ENCODE assay signal across 19 cellular contexts in genomic region chr9:124263158-124263557, GRCh38. TPM values are rescaled to one million over a fixed set of nuclear protein-coding genes. Genes with fewer than 3 reads are reported as not detected.
DNase-seq lines count a peak whose midpoint lies in the region; ATAC-seq and TF ChIP-seq lines count a peak whose summit lies in the region.
"Had no signal": no experiment of that assay in that cellular context is flagged by ENCODE, and none has a peak within 500 bp of the region (broad histone marks: within the 10 kb centered on the region; RNA-seq: fewer than 3 reads in every experiment).

No MANE protein-coding gene starts in this region.

- H3K9me3 ChIP-seq in GM23248 (ENCODE audit: low read depth): no peaks in the 10 kb centered on the region
- no peaks in the 10 kb centered on the region for H3K9me3 ChIP-seq in right lobe of liver
- no peaks in the 10 kb centered on the region for H3K9me3 ChIP-seq in stomach smooth muscle (ENCODE audit: control insufficient read depth in 2 of 2, low read length in 2 of 2)
- H3K9me3 ChIP-seq: right atrium auricular region had no signal

- peaks cover 73% of the 10 kb centered on the region for H3K4me1 ChIP-seq in GM23248 (ENCODE audit: insufficient read depth)
- peaks cover 0 to 78% (median 38%) of the 10 kb centered on the region in 4 donors for H3K4me1 ChIP-seq in right lobe of liver
- H3K4me1 ChIP-seq in stomach smooth muscle (ENCODE audit: control insufficient read depth, insufficient read depth, low read length): peaks cover 52% of the 10 kb centered on the region

- peaks cover 98% of the 10 kb centered on the region for H3K4me1 Mint-ChIP-seq in activated B cell treated with CpG ODN at 0.5 μM for 24 hours

- H3K4me3 ChIP-seq in GM23248 (no peak overlapping the region), right lobe of liver (no peak overlapping the region), stomach smooth muscle (ENCODE audit: low read length in 2 of 2) (no peak overlapping the region)
- H3K4me3 ChIP-seq: right atrium auricular region had no signal

- peak overlapping the region; percentile 87 for H3K27ac Mint-ChIP-seq in activated B cell treated with CpG ODN at 0.5 μM for 24 hours
- H3K27ac Mint-ChIP-seq: T-helper 2 cell treated with Interferon-gamma antibody and Interleukin-4, amounts not matched to agents 5 μg/mL and 100 μg/mL, for 36 hours had no signal

- peaks cover 64% of the 10 kb centered on the region for H3F3A ChIP-seq in GM23248 (ENCODE audit: insufficient read depth)

- peaks cover 29% of the 10 kb centered on the region for H3K36me3 Mint-ChIP-seq in activated B cell treated with CpG ODN at 0.5 μM for 24 hours (ENCODE audit: low read depth)

- 80 to 83% methylated on average over 11 of the region's 11 CpGs for WGBS in GM23248 (ENCODE audit: low coverage in 1 of 2, low lambda C conversion rate in 2 of 2, missing lambda C conversion rate in 2 of 2), 2 experiments
- 83% methylated on average over 5 of the region's 11 CpGs for WGBS in right lobe of liver (ENCODE audit: insufficient coverage, low coverage, low lambda C conversion rate, missing lambda C conversion rate)

- H3K27me3 Mint-ChIP-seq in activated B cell treated with CpG ODN at 0.5 μM for 24 hours: no peaks in the 10 kb centered on the region

- no peaks in the 10 kb centered on the region for H3K9me3 Mint-ChIP-seq in activated B cell treated with CpG ODN at 0.5 μM for 24 hours
- H3K9me3 Mint-ChIP-seq: CD8-positive, alpha-beta memory T cell; T-helper 2 cell treated with Interferon-gamma antibody and Interleukin-4, amounts not matched to agents 5 μg/mL and 100 μg/mL, for 36 hours had no signal

- POLR2A ChIA-PET in activated B cell treated with CpG ODN at 0.5 μM for 24 hours (lab: Charles Lee): interaction anchor here (1.8 to 6.6 kb wide), 2 partner anchors 45 to 136 kb away, joined by 5 to 81 read pairs; no protein-coding TSS in a partner anchor

- no peak overlapping the region for H3K4me2 ChIP-seq in GM23248 (ENCODE audit: unreplicated experiment)

- ATAC-seq in activated B cell treated with CpG ODN at 0.5 μM for 24 hours (ENCODE audit: low read depth) (no peak), right lobe of liver (no peak), GM18520 (IDR thresholded peaks at IDR 0.05; ENCODE audit: unreplicated experiment) (no peak)
- ATAC-seq: foreskin keratinocyte had no signal

- H3K27ac ChIP-seq in GM23248 (peak overlapping the region; percentile 98; the same call in 1 of the 2 replicates), right lobe of liver (peak overlapping the region; percentile 41 to 50 (median 48)), stomach smooth muscle (ENCODE audit: low read length) (peak overlapping the region; percentile 11)
- H3K27ac ChIP-seq: foreskin keratinocyte had no signal

- H3K36me3 ChIP-seq in GM23248 (ENCODE audit: low read depth) (no peaks in the 10 kb centered on the region), right lobe of liver (no peaks in the 10 kb centered on the region), stomach smooth muscle (ENCODE audit: control insufficient read depth in 2 of 2, insufficient read depth in 2 of 2, low read length in 2 of 2) (no peaks in the 10 kb centered on the region)
- H3K36me3 ChIP-seq: right atrium auricular region had no signal

- intact Hi-C loops in activated B cell treated with CpG ODN at 0.5 μM for 24 hours (cut with micrococcal nuclease): loop anchor here (10.0 kb wide), 1 partner anchor 258 kb away; no protein-coding TSS in a partner anchor
- intact Hi-C loops in right lobe of liver (cut with DNase I): no loop called here

- peaks cover 94% of the 10 kb centered on the region for H3K79me2 ChIP-seq in GM23248 (ENCODE audit: insufficient read depth)

- H3K9ac ChIP-seq in GM23248: no peak overlapping the region
- no peak overlapping the region for H3K9ac ChIP-seq in stomach smooth muscle (ENCODE audit: low read length in 2 of 2)

- CTCF ChIA-PET in activated B cell treated with CpG ODN at 0.5 μM for 24 hours (lab: Charles Lee): no interaction called here

- H2AFZ ChIP-seq in GM23248: no peak overlapping the region

- no peaks in the 10 kb centered on the region for H3K9me2 ChIP-seq in GM23248 (ENCODE audit: insufficient read depth)

- H3K4me3 Mint-ChIP-seq in activated B cell treated with CpG ODN at 0.5 μM for 24 hours: peak overlapping the region; percentile 35
- H3K4me3 Mint-ChIP-seq: CD8-positive, alpha-beta memory T cell; T-helper 2 cell treated with Interferon-gamma antibody and Interleukin-4, amounts not matched to agents 5 μg/mL and 100 μg/mL, for 36 hours had no signal

- DNase-seq in GM23248 (no peak), activated B cell treated with CpG ODN at 0.5 μM for 24 hours (no peak), right lobe of liver (no peak), NCI-H2227 treated with DMSO at 0.1 percent for 48 hours (lab: John Stamatoyannopoulos, UW) (no peak), cerebellar cortex (ENCODE audit: low spot score) (no peak), NOMO-1 treated with dmso at 0.1 percent for 144 hours (lab: John Stamatoyannopoulos, UW; ENCODE audit: unreplicated experiment) (no peak)
- DNase-seq: activated CD4-positive, alpha-beta T cell treated with anti-CD3 and anti-CD28 coated beads, Interleukin-2, amount 50 U/mL, for 1 hour; amygdala; CD8-positive, alpha-beta memory T cell; dorsolateral prefrontal cortex; foreskin keratinocyte; GDM1; NCI-H1105 treated with DMSO at 0.1 percent for 48 hours; NCI-H446; stimulated activated naive CD4-positive, alpha-beta T cell had no signal

- no peak for TF ChIP-seq POLR2A in right lobe of liver (IDR thresholded peaks at IDR 0.05)

- in situ Hi-C loops in GM23248 (cut with MboI): no loop called here

- H3K27me3 ChIP-seq in GM23248 (replicated peaks; ENCODE audit: insufficient read depth) (no peaks in the 10 kb centered on the region), right lobe of liver (no peaks in the 10 kb centered on the region), stomach smooth muscle (ENCODE audit: control insufficient read depth in 1 of 2, insufficient read depth in 2 of 2, low read length in 2 of 2) (no peaks in the 10 kb centered on the region)
- H3K27me3 ChIP-seq: dorsolateral prefrontal cortex, foreskin keratinocyte, right atrium auricular region had no signal

- TF ChIP-seq CTCF in activated B cell treated with CpG ODN at 0.5 μM for 24 hours (IDR thresholded peaks at IDR 0.05): no peak
- TF ChIP-seq CTCF in right lobe of liver (IDR thresholded peaks at IDR 0.05): no peak

- H4K20me1 ChIP-seq in GM23248 (ENCODE audit: insufficient read depth): no peaks in the 10 kb centered on the region

RNA-seq across cellular contexts. Expression of gene NEK6, which starts 5.4 kb away (rescaled TPM):
- total RNA-seq in GM23248 (2014; rRNA removed; shearing (Covaris generic)): 33.0 and 43.7 TPM in 2 replicates
- polyA plus RNA-seq in GM23248 (2016; fragmentation: Nextera tagmentation; extraction: Ambion mirVana): 69.6 and 69.7 TPM in 2 replicates
- total RNA-seq in activated B cell treated with CpG ODN at 0.5 μM for 24 hours: 110 and 115 TPM in 2 replicates
- total RNA-seq in right lobe of liver: 100 to 1,000 TPM in 1 of 6 experiments, 10 to 100 TPM in 5; 61.6 to 128 (median 67.5) TPM

Comparison
In these comparisons a context has a peak if more than half of its experiments do, and no peak if none do; other contexts are left out.
1. H3K27ac ChIP-seq: peak in every context shown above with its lines; median percentile 98 in GM23248; 48 in right lobe of liver; 11 in stomach smooth muscle.